In the genomic region with DNA sequence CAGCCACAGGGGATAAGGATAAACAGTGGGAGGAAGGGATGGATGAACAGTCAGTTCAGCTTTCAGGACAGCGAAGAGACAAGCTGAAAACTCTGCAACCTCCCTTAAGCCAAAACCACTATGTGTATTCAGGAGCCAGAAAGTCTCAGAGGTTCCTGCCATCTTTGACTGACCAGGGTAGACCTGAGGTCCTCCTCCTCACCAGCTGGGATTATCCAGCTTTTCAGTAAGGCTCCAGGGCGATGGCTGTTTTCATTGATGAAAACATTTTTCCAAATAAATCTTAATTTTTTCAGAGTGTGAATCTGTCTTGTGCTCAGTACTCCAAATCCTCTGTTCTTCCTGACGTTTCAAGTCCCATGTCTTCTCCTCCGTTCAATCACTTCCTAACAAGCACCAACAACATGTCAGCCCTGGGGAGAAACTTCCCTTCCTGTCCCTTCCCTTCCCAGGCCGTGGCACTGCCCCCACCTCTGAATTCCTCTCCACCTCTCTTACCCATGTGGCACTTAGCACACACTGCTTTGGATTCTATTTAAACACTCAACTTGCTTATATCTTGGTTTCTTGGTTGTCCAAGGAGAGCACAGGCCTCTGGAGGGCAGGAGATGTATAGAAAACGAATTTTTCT, we compare ENCODE assay signal across 20 cellular contexts. TPM values are rescaled to one million over a fixed set of nuclear protein-coding genes. Genes with fewer than 3 reads are reported as not detected.
DNase-seq lines count a peak whose midpoint lies in the region; ATAC-seq and TF ChIP-seq lines count a peak whose summit lies in the region.
"Had no signal": no experiment of that assay in that cellular context is flagged by ENCODE, and none has a peak within 500 bp of the region (broad histone marks: within the 10 kb centered on the region; RNA-seq: fewer than 3 reads in every experiment).

No MANE protein-coding gene starts in this region.

- peaks cover 0 to 7% (median 2%) of the 10 kb centered on the region in 3 donors for H3K36me3 Mint-ChIP-seq in CD8-positive, alpha-beta memory T cell
- H3K36me3 Mint-ChIP-seq in brain (peaks cover 41% of the 10 kb centered on the region), neural crest cell (ENCODE audit: low read depth) (peaks cover 4% of the 10 kb centered on the region)
- peaks cover 9% of the 10 kb centered on the region for H3K36me3 Mint-ChIP-seq in CD8-positive, alpha-beta T cell
- H3K36me3 Mint-ChIP-seq: natural killer cell had no signal

- H3K27ac ChIP-seq in CD8-positive, alpha-beta memory T cell (ENCODE audit: low read depth, low read length), result peak overlapping the region; percentile 69
- H3K27ac ChIP-seq in KOPT-K1 (ENCODE audit: low read depth, low read length, poor library complexity, severe bottlenecking) (peak overlapping the region; percentile 71), A673 (ENCODE audit: low read depth, low read length, poor library complexity, severe bottlenecking) (no peak overlapping the region)
- H3K27ac ChIP-seq in CD8-positive, alpha-beta T cell (ENCODE audit: low read depth, low read length), result no peak overlapping the region
- H3K27ac ChIP-seq: epithelial cell of prostate, SJSA1 had no signal

- no peak for TF ChIP-seq CTCF in brain (conservative IDR thresholded peaks at IDR 0.05)
- no peak for TF ChIP-seq CTCF in neural crest cell (conservative IDR thresholded peaks at IDR 0.05)
- TF ChIP-seq CTCF in CD8-positive, alpha-beta T cell (IDR thresholded peaks at IDR 0.05), result no peak
- no peak for TF ChIP-seq CTCF in A673 (conservative IDR thresholded peaks at IDR 0.05; ENCODE audit: low read depth, low read length)

- no TSS peak for BruUV-seq in A673 (replicated peaks; lab: Mats Ljungman, UMichigan)

- H3K4me1 ChIP-seq in CD8-positive, alpha-beta memory T cell (ENCODE audit: insufficient read depth, low read length), result peaks cover 19% of the 10 kb centered on the region
- H3K4me1 ChIP-seq in CD8-positive, alpha-beta T cell (ENCODE audit: insufficient read depth, low read length), result peaks cover 18% of the 10 kb centered on the region
- peaks cover 7% of the 10 kb centered on the region for H3K4me1 ChIP-seq in A673 (ENCODE audit: insufficient read depth, low read length, poor library complexity, severe bottlenecking)

- no peaks in the 10 kb centered on the region for H3K36me3 ChIP-seq in CD8-positive, alpha-beta memory T cell (ENCODE audit: insufficient read depth, low read length)
- H3K36me3 ChIP-seq in KOPT-K1 (ENCODE audit: insufficient read depth, low read length), result no peaks in the 10 kb centered on the region
- H3K36me3 ChIP-seq in CD8-positive, alpha-beta T cell (ENCODE audit: insufficient read depth, low read length), result no peaks in the 10 kb centered on the region
- H3K36me3 ChIP-seq in A673 (ENCODE audit: insufficient read depth, low read length, poor library complexity, severe bottlenecking), result no peaks in the 10 kb centered on the region
- H3K36me3 ChIP-seq: SJSA1 had no signal

- H3K27me3 ChIP-seq in CD8-positive, alpha-beta memory T cell (ENCODE audit: insufficient read depth, low read length, poor library complexity, severe bottlenecking), result no peaks in the 10 kb centered on the region
- H3K27me3 ChIP-seq in CD8-positive, alpha-beta T cell (ENCODE audit: insufficient read depth, low read length), result no peaks in the 10 kb centered on the region
- H3K27me3 ChIP-seq in A673 (replicated peaks; ENCODE audit: insufficient read depth, low read depth, low read length, poor library complexity), result no peaks in the 10 kb centered on the region
- H3K27me3 ChIP-seq: SJSA1 had no signal

- no peaks in the 10 kb centered on the region for H3K27me3 Mint-ChIP-seq in CD8-positive, alpha-beta memory T cell
- H3K27me3 Mint-ChIP-seq in brain (peaks cover 9% of the 10 kb centered on the region), neural crest cell (ENCODE audit: low read depth) (no peaks in the 10 kb centered on the region)
- H3K27me3 Mint-ChIP-seq in CD8-positive, alpha-beta T cell (ENCODE audit: low read depth), result no peaks in the 10 kb centered on the region

- no peaks in the 10 kb centered on the region for H3K9me3 ChIP-seq in CD8-positive, alpha-beta memory T cell (ENCODE audit: low read length)
- H3K9me3 ChIP-seq in KOPT-K1 (ENCODE audit: insufficient read depth, low read length, poor library complexity, severe bottlenecking) (no peaks in the 10 kb centered on the region), A673 (ENCODE audit: low read depth, low read length, poor library complexity, severe bottlenecking) (no peaks in the 10 kb centered on the region)
- H3K9me3 ChIP-seq in CD8-positive, alpha-beta T cell (ENCODE audit: low read length), result no peaks in the 10 kb centered on the region
- H3K9me3 ChIP-seq: SJSA1 had no signal

- H3K27ac Mint-ChIP-seq in CD8-positive, alpha-beta memory T cell, result peak overlapping the region in 4 of 8 donors; percentile 8 to 51 (median 24)
- H3K27ac Mint-ChIP-seq in brain (peak overlapping the region in 4 of 5 experiments; percentile 3 to 88 (median 86)), neural crest cell (ENCODE audit: unreplicated experiment) (peak overlapping the region; percentile 76)
- no peak overlapping the region for H3K27ac Mint-ChIP-seq in CD8-positive, alpha-beta T cell
- H3K27ac Mint-ChIP-seq: activated naive CD4-positive, alpha-beta T cell treated with anti-CD3 and anti-CD28 coated beads for 36 hours had no signal

- H3K4me1 Mint-ChIP-seq in CD8-positive, alpha-beta memory T cell, result peaks cover 29 to 52% (median 48%) of the 10 kb centered on the region in 3 donors
- H3K4me1 Mint-ChIP-seq in brain (peaks cover 68% of the 10 kb centered on the region), neural crest cell (peaks cover 65% of the 10 kb centered on the region)
- peaks cover 45% of the 10 kb centered on the region for H3K4me1 Mint-ChIP-seq in CD8-positive, alpha-beta T cell (ENCODE audit: low read depth)

- CTCF ChIA-PET in CD8-positive, alpha-beta memory T cell (lab: Charles Lee), result interaction anchor here (2.7 kb wide), 1 partner anchor 23 kb away, joined by 12 read pairs; the partner anchor contains the start of gene MBTPS1
- CTCF ChIA-PET in CD8-positive, alpha-beta T cell (lab: Charles Lee), result interaction anchor here (1.5 to 2.1 kb wide), 2 partner anchors 47 to 55 kb away, joined by 3 to 7 read pairs; partner anchors contain the start of gene TAF1C
- CTCF ChIA-PET in A673 (lab: Charles Lee), result no interaction called here

- H3K4me3 ChIP-seq in CD8-positive, alpha-beta memory T cell (ENCODE audit: low read length), result no peak overlapping the region
- no peak overlapping the region for H3K4me3 ChIP-seq in CD8-positive, alpha-beta T cell (ENCODE audit: low read depth, low read length)
- H3K4me3 ChIP-seq in A673 (ENCODE audit: low read depth, low read length, poor library complexity, severe bottlenecking), result no peak overlapping the region
- H3K4me3 ChIP-seq: SJSA1 had no signal

- no peak for ATAC-seq in CD8-positive, alpha-beta T cell
- ATAC-seq: natural killer cell had no signal

- no peak overlapping the region for H3K4me3 Mint-ChIP-seq in CD8-positive, alpha-beta memory T cell
- H3K4me3 Mint-ChIP-seq in brain (peak overlapping the region in 3 of 5 experiments; percentile 54 to 87 (median 69)), neural crest cell (peak overlapping the region; percentile 63)
- no peak overlapping the region for H3K4me3 Mint-ChIP-seq in CD8-positive, alpha-beta T cell
- H3K4me3 Mint-ChIP-seq: activated naive CD4-positive, alpha-beta T cell treated with anti-CD3 and anti-CD28 coated beads for 36 hours; natural killer cell had no signal

- POLR2A ChIA-PET in CD8-positive, alpha-beta memory T cell (lab: Charles Lee), result no interaction called here
- POLR2A ChIA-PET in CD8-positive, alpha-beta T cell (lab: Charles Lee), result no interaction called here
- POLR2A ChIA-PET in A673 (lab: Charles Lee; ENCODE audit: low non-redundant PET), result no interaction called here

- intact Hi-C loops in CD8-positive, alpha-beta T cell (cut with DNase I, micrococcal nuclease), result loop anchor here in 1 of 2 experiments (10.0 kb wide), 1 partner anchor 335 kb away; the partner anchor contains the start of gene HSBP1
- intact Hi-C loops in A673 (cut with micrococcal nuclease; ENCODE audit: unreplicated experiment), result no loop called here

- no peak for DNase-seq in CD8-positive, alpha-beta memory T cell
- DNase-seq in neural crest cell (ENCODE audit: low read depth, low spot score) (no peak), NCI-H2107 treated with DMSO at 0.1 percent for 48 hours (lab: John Stamatoyannopoulos, UW; ENCODE audit: unreplicated experiment) (no peak), A673 (ENCODE audit: low spot score) (no peak), NK-92 (lab: John Stamatoyannopoulos, UW; ENCODE audit: unreplicated experiment) (no peak)
- no peak for DNase-seq in CD8-positive, alpha-beta T cell
- DNase-seq: activated CD4-positive, alpha-beta T cell treated with anti-CD3 and anti-CD28 coated beads for 48 hours; activated naive CD4-positive, alpha-beta T cell treated with anti-CD3 and anti-CD28 coated beads for 36 hours; cortex of kidney; mammary epithelial cell; natural killer cell; NCI-H2081; substantia nigra; T1000 had no signal

- H3K9me3 Mint-ChIP-seq in CD8-positive, alpha-beta memory T cell, result no peaks in the 10 kb centered on the region
- H3K9me3 Mint-ChIP-seq in brain, result peaks cover 0 to 13% (median 8%) of the 10 kb centered on the region in 5 experiments
- no peaks in the 10 kb centered on the region for H3K9me3 Mint-ChIP-seq in neural crest cell
- H3K9me3 Mint-ChIP-seq in CD8-positive, alpha-beta T cell, result no peaks in the 10 kb centered on the region
- H3K9me3 Mint-ChIP-seq: activated naive CD4-positive, alpha-beta T cell treated with anti-CD3 and anti-CD28 coated beads for 36 hours; natural killer cell had no signal

RNA-seq across cellular contexts. Expression of gene HSDL1, which starts 5.2 kb away (rescaled TPM):
- total RNA-seq in CD8-positive, alpha-beta memory T cell, result 10 to 100 TPM; 13.5 to 15.2 TPM
- 7.0 TPM for polyA plus RNA-seq in CD8-positive, alpha-beta memory T cell
- polyA plus RNA-seq in brain (ENCODE audit: insufficient read depth, low read depth, low replicate concordance), result 30.0 TPM
- 68.2 TPM in 2 replicates for total RNA-seq in neural crest cell
- total RNA-seq in CD8-positive, alpha-beta T cell, result 1 to 10 TPM; 8.7 to 9.9 TPM
- 45.6 and 46.7 TPM in 2 replicates for total RNA-seq in A673 (2021)

RNA-seq across cellular contexts. Expression of gene DNAAF1, which starts 5.4 kb away (rescaled TPM):
- total RNA-seq in CD8-positive, alpha-beta memory T cell, result under 1 TPM in 1 of 2 experiments, not detected in 1; 0.31 TPM
- 1.5 TPM for polyA plus RNA-seq in CD8-positive, alpha-beta memory T cell
- polyA plus RNA-seq in brain (ENCODE audit: insufficient read depth, low read depth, low replicate concordance), result 0.53 TPM
- total RNA-seq in neural crest cell (0.20 and 0.35 TPM in 2 replicates), A673 (2021) (not detected in 2 replicates)
- not detected for total RNA-seq in CD8-positive, alpha-beta T cell
- total RNA-seq: activated naive CD4-positive, alpha-beta T cell treated with anti-CD3 and anti-CD28 coated beads for 36 hours; G401; SJSA1 had no signal
- polyA plus RNA-seq: mammary epithelial cell had no signal

RNA-seq across cellular contexts. Expression of gene MBTPS1, which starts 23.0 kb away (rescaled TPM):
- 10 to 100 TPM; 38.3 to 45.0 TPM for total RNA-seq in CD8-positive, alpha-beta memory T cell
- 64.7 TPM for polyA plus RNA-seq in CD8-positive, alpha-beta memory T cell
- 71.6 TPM for polyA plus RNA-seq in brain (ENCODE audit: insufficient read depth, low read depth, low replicate concordance)
- total RNA-seq in neural crest cell, result 53.8 and 59.0 TPM in 2 replicates
- 100 to 1,000 TPM; 128 to 130 TPM for total RNA-seq in CD8-positive, alpha-beta T cell
- 76.9 and 82.0 TPM in 2 replicates for total RNA-seq in A673 (2021)

RNA-seq across cellular contexts. Expression of gene TAF1C, which starts 47.1 kb away (rescaled TPM):
- 10 to 100 TPM; 49.9 to 51.2 TPM for total RNA-seq in CD8-positive, alpha-beta memory T cell
- polyA plus RNA-seq in CD8-positive, alpha-beta memory T cell, result 6.4 TPM
- polyA plus RNA-seq in brain (ENCODE audit: insufficient read depth, low read depth, low replicate concordance), result 18.5 TPM
- 76.0 and 86.4 TPM in 2 replicates for total RNA-seq in neural crest cell
- total RNA-seq in CD8-positive, alpha-beta T cell, result 10 to 100 TPM; 86.0 to 92.6 TPM
- 58.0 and 58.4 TPM in 2 replicates for total RNA-seq in A673 (2021)

RNA-seq across cellular contexts. Expression of gene ADAD2, which starts 51.2 kb away (rescaled TPM):
- total RNA-seq in CD8-positive, alpha-beta memory T cell, result under 1 TPM in 1 of 2 experiments, not detected in 1; 0.40 TPM
- polyA plus RNA-seq in CD8-positive, alpha-beta memory T cell, result not detected
- polyA plus RNA-seq in brain (ENCODE audit: insufficient read depth, low read depth, low replicate concordance), result 0.54 TPM
- total RNA-seq in neural crest cell (not detected in 2 replicates), A673 (2021) (not detected in 2 replicates)
- total RNA-seq in CD8-positive, alpha-beta T cell, result not detected
- total RNA-seq: frontal cortex, G401, natural killer cell, SJSA1 had no signal
- polyA plus RNA-seq: mammary epithelial cell had no signal

Comparison
In these comparisons a context has a peak if more than half of its experiments do, and no peak if none do; other contexts are left out.
1. H3K27ac ChIP-seq: peak in CD8-positive, alpha-beta memory T cell (single experiment) and KOPT-K1 (single experiment); none in CD8-positive, alpha-beta T cell (single experiment) and A673 (single experiment).
2. H3K4me3 Mint-ChIP-seq: peak in brain (3 of 5) and neural crest cell (single experiment); none in CD8-positive, alpha-beta memory T cell (0 of 7) and CD8-positive, alpha-beta T cell (single experiment).